Comparison of ENCODE assay signal across 9 cellular contexts in the genomic region with DNA sequence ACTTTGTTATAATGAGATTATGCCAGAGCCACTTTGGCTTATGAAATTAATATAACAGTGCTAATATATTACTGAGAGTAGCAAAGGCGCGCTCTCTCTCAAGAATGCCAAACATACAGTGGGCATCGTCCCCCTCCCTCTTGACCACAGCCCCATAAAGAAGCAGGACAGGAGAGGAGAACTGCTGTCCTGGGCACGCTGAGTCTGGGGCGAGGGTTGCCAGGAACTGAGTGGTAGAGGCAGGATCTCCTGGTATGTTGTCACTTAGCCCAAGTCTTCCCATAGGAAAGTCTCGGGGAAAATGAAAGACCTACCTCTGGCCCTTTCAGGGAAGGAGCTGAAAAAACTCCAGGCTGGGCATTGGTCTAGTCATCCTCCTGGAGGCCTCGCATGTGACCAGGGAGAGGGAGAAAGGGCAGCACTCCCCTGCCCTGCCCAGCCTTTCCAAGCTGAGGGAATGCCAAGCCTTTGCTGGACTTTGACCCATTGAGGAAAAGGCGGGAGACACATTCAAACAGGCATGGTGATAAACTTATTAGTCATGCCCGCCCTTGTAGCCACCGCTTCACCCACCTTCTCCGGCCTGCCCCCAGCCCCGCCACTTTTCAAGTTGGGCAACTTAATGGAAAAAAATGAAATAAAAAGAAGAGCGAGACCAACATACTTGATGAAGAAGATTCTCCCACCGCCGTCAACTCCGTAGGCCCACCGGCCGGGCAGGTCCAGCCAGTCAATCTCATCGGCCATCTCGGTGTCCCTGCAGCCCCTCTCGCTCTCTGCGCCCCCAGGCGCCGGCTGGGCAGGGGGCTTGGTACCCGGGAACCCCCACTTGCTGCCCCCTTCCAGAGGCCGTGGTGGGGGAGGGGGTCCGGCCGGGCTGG. TPM values are rescaled to one million over a fixed set of nuclear protein-coding genes. Genes with fewer than 3 reads are reported as not detected.
DNase-seq lines count a peak whose midpoint lies in the region; ATAC-seq and TF ChIP-seq lines count a peak whose summit lies in the region.
"Had no signal": no experiment of that assay in that cellular context is flagged by ENCODE, and none has a peak within 500 bp of the region (broad histone marks: within the 10 kb centered on the region; RNA-seq: fewer than 3 reads in every experiment).

No MANE protein-coding gene starts in this region.

- H3K36me3 ChIP-seq in mammary epithelial cell (ENCODE audit: insufficient read depth, low read length): no peaks in the 10 kb centered on the region
- no peaks in the 10 kb centered on the region for H3K36me3 ChIP-seq in tibial artery

- peaks cover 19% of the 10 kb centered on the region for H3K4me1 ChIP-seq in mammary epithelial cell (ENCODE audit: insufficient read depth, low read length)
- H3K4me1 ChIP-seq in tibial artery: peaks cover 0 to 15% (median 13%) of the 10 kb centered on the region in 4 donors

- no TSS peak for BruUV-seq in mammary epithelial cell (replicated peaks; lab: Mats Ljungman, UMichigan)

- intact Hi-C loops in mammary epithelial cell (cut with micrococcal nuclease) (no loop called here), tibial artery (cut with DNase I; ENCODE audit: low total_unique reads) (no loop called here)

- H3K4me3 ChIP-seq in mammary epithelial cell (replicated peaks in 1 of 3; ENCODE audit: insufficient read depth in 1 of 3, low read depth in 2 of 3, low read length in 3 of 3) (peak overlapping the region; percentile 45 to 54 (median 50)), tibial artery (peak overlapping the region; percentile 27 to 48)

- ATAC-seq in GM21576 (IDR thresholded peaks at IDR 0.05; ENCODE audit: unreplicated experiment) (no peak), HG03354 (IDR thresholded peaks at IDR 0.05; ENCODE audit: poor library complexity, severe bottlenecking, unreplicated experiment) (no peak)

- CTCF ChIA-PET in mammary epithelial cell (lab: Charles Lee; ENCODE audit: low non-redundant PET): no interaction called here

- 80% methylated on average over 11 of the region's 28 CpGs for WGBS in mammary epithelial cell (ENCODE audit: low coverage, missing lambda C conversion rate)

- no peak overlapping the region for H3K27ac ChIP-seq in mammary epithelial cell (ENCODE audit: insufficient read depth, low read depth, low read length)
- H3K27ac ChIP-seq in tibial artery: no peak overlapping the region

- no peaks in the 10 kb centered on the region for H3K27me3 ChIP-seq in mammary epithelial cell (ENCODE audit: insufficient read depth, low read length)
- peaks cover 0 to 67% of the 10 kb centered on the region in 2 donors for H3K27me3 ChIP-seq in tibial artery

- H3K9me3 ChIP-seq in mammary epithelial cell (replicated peaks; ENCODE audit: insufficient read depth, low read length): no peaks in the 10 kb centered on the region
- H3K9me3 ChIP-seq in tibial artery: no peaks in the 10 kb centered on the region

- peak overlapping the region; percentile 94 for H3K4me2 ChIP-seq in mammary epithelial cell (ENCODE audit: insufficient read depth, low read depth, low read length)

- no peaks in the 10 kb centered on the region for H4K20me1 ChIP-seq in mammary epithelial cell (ENCODE audit: insufficient read depth, low read length)

- dilution Hi-C loops in mammary epithelial cell (cut with HindIII; ENCODE audit: low sequenced_read_pairs): no loop called here

- in situ Hi-C loops in mammary epithelial cell (cut with MboI; ENCODE audit: low sequenced_read_pairs in 2 of 2): no loop called here

- H3K9ac ChIP-seq in mammary epithelial cell (ENCODE audit: insufficient read depth, low read length): no peak overlapping the region

- no peaks in the 10 kb centered on the region for H3K79me2 ChIP-seq in mammary epithelial cell (ENCODE audit: insufficient read depth, low read length)

- peak; percentile 53 for DNase-seq in activated CD8-positive, alpha-beta memory T cell treated with anti-CD3 and anti-CD28 coated beads for 24 hours
- DNase-seq in activated CD8-positive, alpha-beta memory T cell treated with anti-CD3 and anti-CD28 coated beads, Interleukin-2, amount 50 U/mL, for 48 hours: no peak
- DNase-seq in mammary epithelial cell (no peak), medulla oblongata (ENCODE audit: extremely low spot score) (peak; percentile 53), tibial artery (no peak), AG08395 (ENCODE audit: low spot score) (no peak)
- DNase-seq: DND-41 had no signal

- H2AFZ ChIP-seq in mammary epithelial cell (ENCODE audit: low read depth, low read length): peak overlapping the region; percentile 90

- TF ChIP-seq CTCF in mammary epithelial cell (conservative IDR thresholded peaks at IDR 0.05 in 1 of 2, IDR thresholded peaks at IDR 0.05 in 1 of 2; ENCODE audit: extremely low read depth in 1 of 2, insufficient read depth in 1 of 2, low read depth in 1 of 2, low read length in 2 of 2) (no peak), tibial artery (IDR thresholded peaks at IDR 0.05) (no peak)

RNA-seq across cellular contexts. Expression of gene PLEKHA6, which starts 17.4 kb away (rescaled TPM):
- total RNA-seq in mammary epithelial cell: 10 to 100 TPM in 1 of 2 donors, 1 to 10 TPM in 1; 4.8 to 11.8 TPM
- 7.4 TPM for polyA plus RNA-seq in mammary epithelial cell
- 11.8 TPM for polyA minus RNA-seq in mammary epithelial cell

RNA-seq across cellular contexts. Expression of gene PPP1R15B, which starts 34.5 kb away (rescaled TPM):
- total RNA-seq in mammary epithelial cell: 10 to 100 TPM; 33.4 to 37.5 TPM
- polyA plus RNA-seq in mammary epithelial cell: 20.1 TPM
- 41.7 TPM for polyA minus RNA-seq in mammary epithelial cell

Comparison
In these comparisons a context has a peak if more than half of its experiments do, and no peak if none do; other contexts are left out.
1. DNase-seq: peak in activated CD8-positive, alpha-beta memory T cell treated with anti-CD3 and anti-CD28 coated beads for 24 hours (single experiment) and medulla oblongata (single experiment); none in activated CD8-positive, alpha-beta memory T cell treated with anti-CD3 and anti-CD28 coated beads, Interleukin-2, amount 50 U/mL, for 48 hours (single experiment), mammary epithelial cell (single experiment), tibial artery (0 of 2) and AG08395 (single experiment).